1 cellular context compared by ENCODE assay signal in genomic region chr6:142811923-142812322, GRCh38.
TF ChIP-seq lines count a peak whose summit lies in the region.

No MANE protein-coding gene starts in this region.

TF ChIP-seq in GM12878, 131 proteins besides CTCF, POLR2A, EP300 and RAD21 (continued from another document):
- no peak for TF ChIP-seq ASH2L (IDR thresholded peaks at IDR 0.05; ENCODE audit: borderline replicate concordance, low read depth)
- TF ChIP-seq CEBPB (IDR thresholded peaks at IDR 0.05; ENCODE audit: borderline replicate concordance in 1 of 2, low read depth in 2 of 2, low read length in 2 of 2), result no peak
- TF ChIP-seq TCF3 (IDR thresholded peaks at IDR 0.05; ENCODE audit: borderline replicate concordance, insufficient read depth, low read depth, low read length), result no peak
- TF ChIP-seq SMARCA5 (IDR thresholded peaks at IDR 0.05), result no peak
- TF ChIP-seq BHLHE40 (IDR thresholded peaks at IDR 0.05; ENCODE audit: borderline replicate concordance in 1 of 2, low read depth in 2 of 2, low read length in 1 of 2), result 0 out of 4 replicates have a peak, but pooled peaks of 1 of the 2 experiments have one; percentile 4
